19 cellular contexts compared by ENCODE assay signal in genomic region chr6:103327079-103327478, GRCh38.
A peak's percentile ranks its signal among the peaks of the same experiment; 100 is the strongest.
DNase-seq lines count a peak whose midpoint lies in the region; ATAC-seq and TF ChIP-seq lines count a peak whose summit lies in the region.
"Had no signal": no experiment of that assay in that cellular context is flagged by ENCODE, and none has a peak within 500 bp of the region (broad histone marks: within the 10 kb centered on the region; RNA-seq: fewer than 3 reads in every experiment).

No MANE protein-coding gene starts in this region.

- H3K4me3 ChIP-seq in BE2C (ENCODE audit: low read depth, low read length) (no peak overlapping the region), mesodermal cell (ENCODE audit: extremely low read depth, insufficient read depth, low read length, poor library complexity, severe bottlenecking) (no peak overlapping the region), foreskin fibroblast (ENCODE audit: low read depth in 1 of 2, low read length in 2 of 2) (no peak overlapping the region)
- H3K4me3 ChIP-seq: coronary artery, right lobe of liver had no signal

- H3K36me3 ChIP-seq in BE2C: no peaks in the 10 kb centered on the region
- H3K36me3 ChIP-seq in mesodermal cell (ENCODE audit: control insufficient read depth, insufficient read depth, low read length): no peaks in the 10 kb centered on the region
- H3K36me3 ChIP-seq: right lobe of liver had no signal

- H3K27me3 ChIP-seq in BE2C: no peaks in the 10 kb centered on the region
- H3K27me3 ChIP-seq: right lobe of liver had no signal

- WGBS in mesodermal cell (ENCODE audit: insufficient coverage in 2 of 2), 2 experiments: 78% methylated on average over 1 of the region's 2 CpGs

- H3K9me3 Mint-ChIP-seq in stimulated activated naive CD8-positive, alpha-beta T cell treated with anti-CD3 and anti-CD28 coated beads, Interleukin-15, amount 100 ng/mL, for 72 hours: peaks cover 0 to 5% of the 10 kb centered on the region in 2 donors
- H3K9me3 Mint-ChIP-seq: activated CD4-positive, alpha-beta memory T cell treated with anti-CD3 and anti-CD28 coated beads for 36 hours had no signal

- no peaks in the 10 kb centered on the region for H3K4me1 Mint-ChIP-seq in stimulated activated naive CD8-positive, alpha-beta T cell treated with anti-CD3 and anti-CD28 coated beads, Interleukin-15, amount 100 ng/mL, for 72 hours
- H3K4me1 Mint-ChIP-seq: activated naive CD4-positive, alpha-beta T cell treated with anti-CD3 and anti-CD28 coated beads, Interleukin-2, amount 10 ng/mL, durations not matched to agents 7 days and 5 days; CD4-positive, alpha-beta memory T cell; T-helper 17 cell had no signal

- ATAC-seq in SK-N-SH treated with all-trans-retinoic acid at 6 μM for 48 hours: peak; percentile 25; the same call in 1 of the 3 replicates
- ATAC-seq in HG02678 (IDR thresholded peaks at IDR 0.05; ENCODE audit: unreplicated experiment): no peak
- ATAC-seq in stimulated activated naive CD8-positive, alpha-beta T cell treated with anti-CD3 and anti-CD28 coated beads, Interleukin-15, amount 100 ng/mL, for 72 hours: no peak
- no peak for ATAC-seq in GM18870 (IDR thresholded peaks at IDR 0.05; ENCODE audit: unreplicated experiment)
- ATAC-seq: right lobe of liver, T-helper 17 cell had no signal

- no peaks in the 10 kb centered on the region for H3K27me3 Mint-ChIP-seq in stimulated activated naive CD8-positive, alpha-beta T cell treated with anti-CD3 and anti-CD28 coated beads, Interleukin-15, amount 100 ng/mL, for 72 hours
- H3K27me3 Mint-ChIP-seq: activated CD4-positive, alpha-beta memory T cell treated with anti-CD3 and anti-CD28 coated beads for 36 hours; activated naive CD4-positive, alpha-beta T cell treated with anti-CD3 and anti-CD28 coated beads, Interleukin-2, amount 10 ng/mL, durations not matched to agents 7 days and 5 days; CD4-positive, alpha-beta memory T cell; stimulated activated naive CD8-positive, alpha-beta T cell treated with anti-CD3 and anti-CD28 coated beads, Interleukin-15, Interleukin-2, amounts not matched to agents 100 ng/mL and 50 ng/mL, for 24 hours; T-helper 17 cell had no signal

- TF ChIP-seq CTCF in BE2C (IDR thresholded peaks at IDR 0.05; ENCODE audit: low read depth, low read length) (no peak), foreskin fibroblast (IDR thresholded peaks at IDR 0.05; ENCODE audit: low read depth, low read length) (no peak)

- no peaks in the 10 kb centered on the region for H3K9me3 ChIP-seq in BE2C
- H3K9me3 ChIP-seq in mesodermal cell (ENCODE audit: control insufficient read depth, low read length): no peaks in the 10 kb centered on the region
- H3K9me3 ChIP-seq: right lobe of liver had no signal

- H3K27ac Mint-ChIP-seq in stimulated activated naive CD8-positive, alpha-beta T cell treated with anti-CD3 and anti-CD28 coated beads, Interleukin-15, amount 100 ng/mL, for 72 hours: no peak overlapping the region
- H3K27ac Mint-ChIP-seq: activated CD4-positive, alpha-beta memory T cell treated with anti-CD3 and anti-CD28 coated beads for 36 hours; activated naive CD4-positive, alpha-beta T cell treated with anti-CD3 and anti-CD28 coated beads, Interleukin-2, amount 10 ng/mL, durations not matched to agents 7 days and 5 days; CD4-positive, alpha-beta memory T cell; stimulated activated naive CD8-positive, alpha-beta T cell treated with anti-CD3 and anti-CD28 coated beads, Interleukin-15, Interleukin-2, amounts not matched to agents 100 ng/mL and 50 ng/mL, for 24 hours; T-helper 17 cell had no signal

- H3K4me1 ChIP-seq in BE2C (peaks cover 3% of the 10 kb centered on the region), mesodermal cell (ENCODE audit: control insufficient read depth, insufficient read depth, low read length, poor library complexity, severe bottlenecking) (no peaks in the 10 kb centered on the region)
- H3K4me1 ChIP-seq: right lobe of liver had no signal

- H3K4me3 Mint-ChIP-seq in stimulated activated naive CD8-positive, alpha-beta T cell treated with anti-CD3 and anti-CD28 coated beads, Interleukin-15, amount 100 ng/mL, for 72 hours: no peak overlapping the region
- H3K4me3 Mint-ChIP-seq: activated CD4-positive, alpha-beta memory T cell treated with anti-CD3 and anti-CD28 coated beads for 36 hours; activated naive CD4-positive, alpha-beta T cell treated with anti-CD3 and anti-CD28 coated beads, Interleukin-2, amount 10 ng/mL, durations not matched to agents 7 days and 5 days; CD4-positive, alpha-beta memory T cell; stimulated activated naive CD8-positive, alpha-beta T cell treated with anti-CD3 and anti-CD28 coated beads, Interleukin-15, Interleukin-2, amounts not matched to agents 100 ng/mL and 50 ng/mL, for 24 hours; T-helper 17 cell had no signal

- H3K27ac ChIP-seq in mesodermal cell (ENCODE audit: low read depth, low read length, severe bottlenecking): peak overlapping the region; percentile 58
- H3K27ac ChIP-seq: coronary artery, right lobe of liver had no signal

- peak; percentile 32 for DNase-seq in BE2C
- peak; percentile 35 for DNase-seq in NCI-H1694 (lab: John Stamatoyannopoulos, UW)
- no peak for DNase-seq in foreskin fibroblast
- DNase-seq in stimulated activated naive CD8-positive, alpha-beta T cell treated with anti-CD3 and anti-CD28 coated beads, Interleukin-15, amount 100 ng/mL, for 72 hours: no peak
- DNase-seq: activated CD4-positive, alpha-beta memory T cell treated with anti-CD3 and anti-CD28 coated beads for 36 hours; activated naive CD4-positive, alpha-beta T cell treated with anti-CD3 and anti-CD28 coated beads, Interleukin-2, amount 10 ng/mL, durations not matched to agents 7 days and 5 days; activated T-cell treated with anti-CD3 and anti-CD28 coated beads, Interleukin-2, amount 50 U/mL, for 1 hour; DMS79; KG1; kidney; right lobe of liver; T-helper 17 cell had no signal

TF ChIP-seq in SK-N-SH treated with all-trans-retinoic acid at 6 μM for 48 hours, 23 proteins besides CTCF, POLR2A, EP300 and RAD21 (continues in another document):
- TF ChIP-seq RARB (CRISPR knock-in tag; IDR thresholded peaks at IDR 0.05) (no peak), ZFP30 (CRISPR knock-in tag; IDR thresholded peaks at IDR 0.05) (no peak), ISL1 (CRISPR knock-in tag; IDR thresholded peaks at IDR 0.05) (no peak), CREB5 (CRISPR knock-in tag; IDR thresholded peaks at IDR 0.05; ENCODE audit: low read depth) (no peak), TCF4 (CRISPR knock-in tag; IDR thresholded peaks at IDR 0.05; ENCODE audit: borderline replicate concordance) (no peak), ZFP3 (CRISPR knock-in tag; IDR thresholded peaks at IDR 0.05) (no peak), TSHZ2 (CRISPR knock-in tag; IDR thresholded peaks at IDR 0.05) (no peak), GLIS3 (CRISPR knock-in tag; IDR thresholded peaks at IDR 0.05) (no peak), BACH2 (CRISPR knock-in tag; IDR thresholded peaks at IDR 0.05; ENCODE audit: borderline replicate concordance) (no peak), ZNF565 (CRISPR knock-in tag; conservative IDR thresholded peaks at IDR 0.05; ENCODE audit: low read depth) (no peak), SNAI2 (CRISPR knock-in tag; IDR thresholded peaks at IDR 0.05) (no peak), ZNF70 (CRISPR knock-in tag; IDR thresholded peaks at IDR 0.05) (no peak)

Comparison
In these comparisons a context has a peak if more than half of its experiments do, and no peak if none do; other contexts are left out.
1. DNase-seq: peak in BE2C (single experiment) and NCI-H1694 (single experiment); none in foreskin fibroblast (0 of 2) and stimulated activated naive CD8-positive, alpha-beta T cell treated with anti-CD3 and anti-CD28 coated beads, Interleukin-15, amount 100 ng/mL, for 72 hours (0 of 2).